ENCODE assay signal across 11 cellular contexts in genomic region chr1:66262233-66262632, GRCh38.
A peak's percentile ranks its signal among the peaks of the same experiment; 100 is the strongest.
DNase-seq lines count a peak whose midpoint lies in the region; ATAC-seq, FAIRE-seq and TF ChIP-seq lines count a peak whose summit lies in the region.
"Had no signal": no experiment of that assay in that cellular context is flagged by ENCODE, and none has a peak within 500 bp of the region (broad histone marks: within the 10 kb centered on the region; RNA-seq: fewer than 3 reads in every experiment).

No MANE protein-coding gene starts in this region.

- intact Hi-C loops in right lobe of liver (cut with DNase I) (no loop called here), testis (cut with DNase I; ENCODE audit: low total_unique reads) (no loop called here)

- H4K20me1 ChIP-seq in smooth muscle cell (ENCODE audit: low read depth) = no peaks in the 10 kb centered on the region

- 26% methylated on average over 4 of the region's 4 CpGs for WGBS in smooth muscle cell (ENCODE audit: low lambda C conversion rate)
- 76% methylated on average over 4 of the region's 4 CpGs for WGBS in right lobe of liver (ENCODE audit: insufficient coverage, low coverage, low lambda C conversion rate, missing lambda C conversion rate)
- 86 to 90% methylated on average over 4 of the region's 4 CpGs for WGBS in testis, 2 donors

- ATAC-seq in foreskin keratinocyte (peak; percentile 96), right lobe of liver (no peak), GM18858 (IDR thresholded peaks at IDR 0.05; ENCODE audit: unreplicated experiment) (no peak)

- TF ChIP-seq POLR2A in right lobe of liver (IDR thresholded peaks at IDR 0.05) (no peak), testis (IDR thresholded peaks at IDR 0.05) (no peak)

- no peak overlapping the region for H2AFZ ChIP-seq in smooth muscle cell (ENCODE audit: low read depth)

- peaks cover 27% of the 10 kb centered on the region for H3K4me1 ChIP-seq in foreskin keratinocyte
- H3K4me1 ChIP-seq in smooth muscle cell (ENCODE audit: low read depth) = peaks cover 25% of the 10 kb centered on the region
- H3K4me1 ChIP-seq in right lobe of liver = no peaks in the 10 kb centered on the region
- no peaks in the 10 kb centered on the region for H3K4me1 ChIP-seq in testis

- no peak overlapping the region for H3K9ac ChIP-seq in smooth muscle cell (ENCODE audit: low read depth)

- H3K9me3 ChIP-seq in smooth muscle cell (replicated peaks; ENCODE audit: low read depth) (no peaks in the 10 kb centered on the region), right lobe of liver (no peaks in the 10 kb centered on the region), testis (no peaks in the 10 kb centered on the region)
- H3K9me3 ChIP-seq: spleen had no signal

- peak; percentile 96 for FAIRE-seq in TTC549 (lab: Jason Lieb, UNC)

- H3K36me3 ChIP-seq in smooth muscle cell (ENCODE audit: low read depth) (no peaks in the 10 kb centered on the region), right lobe of liver (no peaks in the 10 kb centered on the region), testis (ENCODE audit: low read depth, missing control alignments) (no peaks in the 10 kb centered on the region)
- H3K36me3 ChIP-seq: cardiac muscle cell, spleen had no signal

- peaks cover 14% of the 10 kb centered on the region for H3F3A ChIP-seq in smooth muscle cell (ENCODE audit: low read depth)

- no peaks in the 10 kb centered on the region for H3K79me2 ChIP-seq in smooth muscle cell (ENCODE audit: low read depth)

- H3K4me3 ChIP-seq in smooth muscle cell = no peak overlapping the region
- no peak overlapping the region for H3K4me3 ChIP-seq in right lobe of liver
- H3K4me3 ChIP-seq in testis = no peak overlapping the region
- H3K4me3 ChIP-seq: cardiac muscle cell, spleen had no signal

- H3K27me3 ChIP-seq in foreskin keratinocyte = peaks cover 20% of the 10 kb centered on the region
- H3K27me3 ChIP-seq in smooth muscle cell (ENCODE audit: low read depth) = no peaks in the 10 kb centered on the region
- no peaks in the 10 kb centered on the region for H3K27me3 ChIP-seq in right lobe of liver
- H3K27me3 ChIP-seq in testis = no peaks in the 10 kb centered on the region
- H3K27me3 ChIP-seq: cardiac muscle cell, spleen had no signal

- H3K4me2 ChIP-seq in smooth muscle cell = peak overlapping the region; percentile 12

- H3K27ac ChIP-seq in foreskin keratinocyte = peak overlapping the region; percentile 45
- peak overlapping the region; percentile 42 for H3K27ac ChIP-seq in smooth muscle cell (ENCODE audit: low read depth)
- H3K27ac ChIP-seq in right lobe of liver = no peak overlapping the region
- H3K27ac ChIP-seq in testis = no peak overlapping the region
- H3K27ac ChIP-seq: cardiac muscle cell, spleen had no signal

- peak; percentile 48 for DNase-seq in HCEC 1CT
- DNase-seq in foreskin keratinocyte = peak; percentile 90 to 96
- no peak for DNase-seq in smooth muscle cell (lab: John Stamatoyannopoulos, UW; ENCODE audit: unreplicated experiment)
- DNase-seq in right lobe of liver = no peak
- DNase-seq in testis = no peak
- no peak for DNase-seq in NCI-H345 (lab: John Stamatoyannopoulos, UW)
- DNase-seq: spleen, T-helper 9 cell had no signal

- TF ChIP-seq CTCF in foreskin keratinocyte (conservative IDR thresholded peaks at IDR 0.05) = no peak
- no peak for TF ChIP-seq CTCF in smooth muscle cell (IDR thresholded peaks at IDR 0.05; ENCODE audit: borderline replicate concordance, insufficient read depth, poor library complexity, severe bottlenecking)
- TF ChIP-seq CTCF in right lobe of liver (IDR thresholded peaks at IDR 0.05) = no peak
- TF ChIP-seq CTCF in testis (IDR thresholded peaks at IDR 0.05) = no peak

Comparison
In these comparisons a context has a peak if more than half of its experiments do, and no peak if none do; other contexts are left out.
1. DNase-seq: peak in HCEC 1CT (single experiment) and foreskin keratinocyte (2 of 2); none in smooth muscle cell (single experiment), right lobe of liver (0 of 3), testis (single experiment) and NCI-H345 (single experiment).
2. H3K27ac ChIP-seq: peak in foreskin keratinocyte (single experiment) and smooth muscle cell (single experiment); none in right lobe of liver (0 of 3) and testis (0 of 2).